In genomic region chr15:40327338-40327917, GRCh38 we compare ENCODE assay signal across 19 cellular contexts. TPM values are rescaled to one million over a fixed set of nuclear protein-coding genes. Genes with fewer than 3 reads are reported as not detected.
DNase-seq lines count a peak whose midpoint lies in the region; ATAC-seq and TF ChIP-seq lines count a peak whose summit lies in the region.
"Had no signal": no experiment of that assay in that cellular context is flagged by ENCODE, and none has a peak within 500 bp of the region (broad histone marks: within the 10 kb centered on the region; RNA-seq: fewer than 3 reads in every experiment).

No MANE protein-coding gene starts in this region.

- H3K36me3 ChIP-seq in ACC112 (ENCODE audit: insufficient read depth, low read length) (0 out of 2 replicates have a peak, but pooled peaks cover 6% of the 10 kb centered on the region), HUES6 (ENCODE audit: control insufficient read depth, insufficient read depth, low read length) (0 out of 2 replicates have a peak, but pooled peaks cover 5% of the 10 kb centered on the region), psoas muscle (ENCODE audit: insufficient read depth in 1 of 2, low read depth in 1 of 2) (peaks cover 0 to 17% of the 10 kb centered on the region in 2 donors)
- H3K36me3 ChIP-seq: ovary, vagina had no signal

- intact Hi-C loops in psoas muscle (cut with DNase I), result no loop called here

- DNase-seq in coronary artery (ENCODE audit: low spot score) (no peak), cerebellar nuclear complex (lab: John Stamatoyannopoulos, UW) (no peak), psoas muscle (no peak), dermis blood vessel endothelial cell (no peak), superior temporal gyrus (ENCODE audit: extremely low spot score) (no peak)
- DNase-seq: activated CD4-positive, alpha-beta T cell treated with anti-CD3 and anti-CD28 coated beads for 1 hour; activated T-cell treated with anti-CD3 and anti-CD28 coated beads, Interleukin-2, amount 50 U/mL, for 1 hour; AML-193; amniotic stem cell; effector memory CD4-positive, alpha-beta T cell; Karpas-422; NCI-H2029 treated with DMSO at 0.1 percent for 48 hours; ovary had no signal

- H3K27ac ChIP-seq in ACC112 (ENCODE audit: low read depth, low read length) (0 out of 2 replicates have a peak overlapping the region, but pooled peaks have one; percentile 3), HUES6 (ENCODE audit: low read depth, low read length) (peak overlapping the region; percentile 43; the same call in 1 of the 2 replicates), coronary artery (peak overlapping the region; percentile 95 to 98), psoas muscle (no peak overlapping the region)
- H3K27ac ChIP-seq: ovary, vagina had no signal

- ATAC-seq in psoas muscle, result no peak

- H3K4me3 Mint-ChIP-seq in nephron, result peak overlapping the region in 2 of 3 experiments; percentile 4 to 38

- no peak overlapping the region for H2AFZ ChIP-seq in ACC112 (ENCODE audit: low read length, unreplicated experiment)

- peaks cover 21% of the 10 kb centered on the region for H3K79me2 ChIP-seq in ACC112 (ENCODE audit: control insufficient read depth, insufficient read depth, low read length, unreplicated experiment)

- H3K4me1 Mint-ChIP-seq in nephron, result peaks cover 69% of the 10 kb centered on the region

- peaks cover 45% of the 10 kb centered on the region for H3K4me1 ChIP-seq in ACC112 (ENCODE audit: control insufficient read depth, insufficient read depth, low read length, unreplicated experiment)
- peaks cover 45% of the 10 kb centered on the region for H3K4me1 ChIP-seq in HUES6 (ENCODE audit: control insufficient read depth, insufficient read depth, low read length)
- H3K4me1 ChIP-seq in psoas muscle, result peaks cover 49% of the 10 kb centered on the region

- H3K27me3 ChIP-seq in ACC112 (ENCODE audit: insufficient read depth, low read length), result no peaks in the 10 kb centered on the region
- H3K27me3 ChIP-seq in HUES6 (ENCODE audit: control insufficient read depth, insufficient read depth, low read length), result peaks cover 21% of the 10 kb centered on the region
- no peaks in the 10 kb centered on the region for H3K27me3 ChIP-seq in psoas muscle (ENCODE audit: insufficient read depth in 3 of 3, low read length in 2 of 3)
- H3K27me3 ChIP-seq: ovary, vagina had no signal

- peak overlapping the region; percentile 0 to 15 (median 6) for H3K27ac Mint-ChIP-seq in nephron

- 56 to 68% (median 61%) methylated on average over 9 of the region's 9 CpGs for WGBS in psoas muscle, 3 donors

- TF ChIP-seq CTCF in coronary artery (IDR thresholded peaks at IDR 0.05) (no peak), nephron (IDR thresholded peaks at IDR 0.05; ENCODE audit: unreplicated experiment in 3 of 3) (no peak), psoas muscle (IDR thresholded peaks at IDR 0.05) (no peak)

- peaks cover 19% of the 10 kb centered on the region for H3K27me3 Mint-ChIP-seq in nephron (ENCODE audit: low read depth)

- no peaks in the 10 kb centered on the region for H3K9me3 ChIP-seq in HUES6 (ENCODE audit: control insufficient read depth, insufficient read depth, low read depth, low read length)
- H3K9me3 ChIP-seq in psoas muscle, result no peaks in the 10 kb centered on the region
- H3K9me3 ChIP-seq: ovary, vagina had no signal

- no peaks in the 10 kb centered on the region for H3K9me3 Mint-ChIP-seq in nephron

- H3K36me3 Mint-ChIP-seq in nephron (ENCODE audit: low read depth), result peaks cover 5% of the 10 kb centered on the region

- H3K9ac ChIP-seq in HUES6 (ENCODE audit: low read length), result no peak overlapping the region

- H3K4me3 ChIP-seq in ACC112 (ENCODE audit: low read depth, low read length), result no peak overlapping the region
- H3K4me3 ChIP-seq in HUES6 (ENCODE audit: low read depth, low read length), result peak overlapping the region; percentile 7; the same call in 1 of the 2 replicates
- H3K4me3 ChIP-seq in coronary artery, result peak overlapping the region; percentile 98
- no peak overlapping the region for H3K4me3 ChIP-seq in psoas muscle
- H3K4me3 ChIP-seq: ovary, vagina had no signal

RNA-seq across cellular contexts. Expression of gene INAFM2, which starts 3.9 kb away (rescaled TPM):
- total RNA-seq in psoas muscle (10 to 100 TPM; 22.3 to 32.4 (median 28.9) TPM), dermis blood vessel endothelial cell (14.9 and 20.3 TPM in 2 replicates)
- 10 to 100 TPM in 1 of 3 donors, 1 to 10 TPM in 2; 5.8 to 14.5 (median 7.9) TPM for polyA plus RNA-seq in psoas muscle

RNA-seq across cellular contexts. Expression of gene CCDC9B, which starts 13.3 kb away (rescaled TPM):
- total RNA-seq in psoas muscle (100 to 1,000 TPM in 3 of 4 donors, 10 to 100 TPM in 1; 87.0 to 161 (median 129) TPM), dermis blood vessel endothelial cell (10.0 and 21.9 TPM in 2 replicates)
- 10 to 100 TPM; 14.5 to 50.5 (median 23.2) TPM for polyA plus RNA-seq in psoas muscle

RNA-seq across cellular contexts. Expression of gene PLCB2, which starts 19.7 kb away (rescaled TPM):
- total RNA-seq in psoas muscle (1 to 10 TPM; 1.7 to 4.6 (median 3.5) TPM), dermis blood vessel endothelial cell (under 0.01 and 0.05 TPM in 2 replicates)
- polyA plus RNA-seq in psoas muscle, result 1 to 10 TPM in 2 of 3 donors, under 1 TPM in 1; 0.73 to 2.0 (median 1.6) TPM

RNA-seq across cellular contexts. Expression of gene PHGR1, which starts 23.4 kb away (rescaled TPM):
- not detected for total RNA-seq in psoas muscle
- polyA plus RNA-seq in psoas muscle, result 1 to 10 TPM in 2 of 3 donors, under 1 TPM in 1; 0.49 to 4.8 (median 1.4) TPM
- not detected in 2 replicates for total RNA-seq in dermis blood vessel endothelial cell
- total RNA-seq: glomerular endothelial cell had no signal
- polyA plus RNA-seq: liver had no signal

RNA-seq across cellular contexts. Expression of gene DISP2, which starts 30.6 kb away (rescaled TPM):
- total RNA-seq in psoas muscle (1 to 10 TPM in 1 of 4 donors, under 1 TPM in 3; 0.05 to 2.4 (median 0.72) TPM), dermis blood vessel endothelial cell (0.09 and 0.17 TPM in 2 replicates)
- polyA plus RNA-seq in psoas muscle, result under 1 TPM; 0.42 to 0.79 (median 0.52) TPM

Comparison
In these comparisons a context has a peak if more than half of its experiments do, and no peak if none do; other contexts are left out.
1. H3K4me3 ChIP-seq: peak in HUES6 (single experiment) and coronary artery (single experiment); none in ACC112 (single experiment) and psoas muscle (single experiment).